Comparison of ENCODE assay signal across 9 cellular contexts in the genomic region with DNA sequence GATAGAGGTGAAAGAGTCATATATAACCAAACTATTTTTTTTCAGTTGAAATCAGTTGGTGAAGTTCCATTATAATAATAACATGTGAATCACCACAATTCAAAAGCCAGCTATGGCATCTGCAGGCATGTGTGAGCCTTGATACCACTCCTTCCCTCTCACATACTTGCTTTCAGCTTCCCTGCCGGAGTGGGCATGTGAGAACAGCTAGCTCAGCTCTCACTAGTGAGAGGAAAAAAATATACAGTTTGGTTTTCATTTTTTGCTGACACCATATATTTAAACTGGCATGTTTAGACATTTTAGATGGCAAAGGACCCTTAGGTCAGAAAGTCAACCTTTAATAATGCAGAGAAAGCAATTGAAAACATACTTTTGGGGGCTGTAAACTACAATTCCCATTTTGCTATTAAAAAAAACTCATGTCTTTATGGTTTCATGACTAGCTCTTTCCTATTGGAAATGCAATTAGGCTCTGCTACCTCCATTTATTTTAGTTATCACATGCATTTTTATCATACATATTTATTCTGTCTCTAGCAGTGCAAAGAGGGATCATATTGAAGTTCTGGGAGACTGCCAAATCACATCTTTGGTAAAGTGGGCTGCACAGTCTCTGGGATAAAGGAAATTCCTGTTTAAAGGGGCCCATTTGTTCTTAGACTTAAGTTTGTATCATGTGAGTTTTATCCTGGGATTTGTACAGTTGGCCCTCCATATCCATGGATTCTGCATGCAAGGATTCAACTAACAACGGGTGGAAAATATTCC. TPM values are rescaled to one million over a fixed set of nuclear protein-coding genes. Genes with fewer than 3 reads are reported as not detected.
A peak's percentile ranks its signal among the peaks of the same experiment; 100 is the strongest.
DNase-seq lines count a peak whose midpoint lies in the region; ATAC-seq, FAIRE-seq and TF ChIP-seq lines count a peak whose summit lies in the region.
"Had no signal": no experiment of that assay in that cellular context is flagged by ENCODE, and none has a peak within 500 bp of the region (broad histone marks: within the 10 kb centered on the region; RNA-seq: fewer than 3 reads in every experiment).

No MANE protein-coding gene starts in this region.

- TF ChIP-seq CTCF in cardiac fibroblast (IDR thresholded peaks at IDR 0.05; ENCODE audit: low read depth, low read length) = no peak
- no peak for TF ChIP-seq CTCF in HepG2 (CRISPR knock-in tag; IDR thresholded peaks at IDR 0.05)
- no peak for TF ChIP-seq CTCF in upper lobe of right lung (IDR thresholded peaks at IDR 0.05)

- no peaks in the 10 kb centered on the region for H3K79me2 ChIP-seq in HepG2 (ENCODE audit: insufficient read depth, low read length)

- in situ Hi-C loops in HepG2 (cut with HindIII; ENCODE audit: extremely low pct_ligation_motif_present, low pct_unique_long_range_greater_than_20kb) = no loop called here

- ATAC-seq in HepG2 (0 out of 3 replicates have a peak, but pooled peaks have one; percentile 15), upper lobe of right lung (peak; percentile 70)
- ATAC-seq: natural killer cell had no signal

- CTCF ChIA-PET in HepG2 (lab: Yijun Ruan, JAX; ENCODE audit: low intra/inter-chr PET ratio, low total read pairs) = no interaction called here

- POLR2A ChIA-PET in HepG2 (lab: Yijun Ruan, JAX) = interaction anchor here (0.8 to 2.6 kb wide), 8 partner anchors 11 to 149 kb away, joined by 3 to 23 read pairs (median 4); partner anchors contain the start of genes ASNSD1, OSGEPL1 and SLC40A1

- H3K27me3 ChIP-seq in MG63 (no peaks in the 10 kb centered on the region), HepG2 (ENCODE audit: control insufficient read depth in 1 of 2, insufficient read depth in 2 of 2, low read length in 2 of 2) (no peaks in the 10 kb centered on the region; a peak in 1 of 5 replicates), upper lobe of right lung (no peaks in the 10 kb centered on the region)
- H3K27me3 ChIP-seq: Peyer's patch had no signal

- WGBS in HepG2 (ENCODE audit: low lambda C conversion rate) = 77% methylated on average over 2 of the region's 2 CpGs

- no peak for FAIRE-seq in HepG2 (lab: Jason Lieb, UNC)

- DNase-seq in MG63 (peak; percentile 54), cardiac fibroblast (ENCODE audit: low read depth in 2 of 2) (peak; percentile 62 to 75), HepG2 (ENCODE audit: low spot score) (no peak), upper lobe of right lung (no peak), SIG-M5 treated with dmso at 0.1 percent for 504 hours (lab: John Stamatoyannopoulos, UW; ENCODE audit: unreplicated experiment) (no peak), NCI-H1048 (lab: John Stamatoyannopoulos, UW) (no peak)
- no peak for DNase-seq in stimulated activated naive CD4-positive, alpha-beta T cell (lab: John Stamatoyannopoulos, UW)
- DNase-seq: natural killer cell, Peyer's patch had no signal

- no peak for TF ChIP-seq RAD21 in HepG2 (CRISPR knock-in tag; IDR thresholded peaks at IDR 0.05)

- no peak for TF ChIP-seq EP300 in HepG2 (IDR thresholded peaks at IDR 0.05; ENCODE audit: low read depth in 2 of 2, low read length in 2 of 2)
- TF ChIP-seq EP300 in HepG2 (CRISPR knock-in tag; IDR thresholded peaks at IDR 0.05; ENCODE audit: borderline replicate concordance) = no peak

- H4K20me1 ChIP-seq in HepG2 (ENCODE audit: insufficient read depth, low read length) = no peaks in the 10 kb centered on the region

- intact Hi-C loops in HepG2 (cut with micrococcal nuclease; ENCODE audit: unreplicated experiment) (loop anchor here (2.0 to 5.0 kb wide), 2 partner anchors 33 to 92 kb away; partner anchors contain the start of gene SLC40A1), upper lobe of right lung (cut with DNase I) (no loop called here)

- H3K9ac ChIP-seq in HepG2 (ENCODE audit: insufficient read depth, low read depth, low read length) = no peak overlapping the region

- no peaks in the 10 kb centered on the region for H3K36me3 ChIP-seq in MG63
- no peaks in the 10 kb centered on the region for H3K36me3 ChIP-seq in HepG2 (replicated peaks in 1 of 2; ENCODE audit: control insufficient read depth in 1 of 2, insufficient read depth in 2 of 2, low read length in 2 of 2)
- no peaks in the 10 kb centered on the region for H3K36me3 ChIP-seq in upper lobe of right lung
- H3K36me3 ChIP-seq: Peyer's patch had no signal

- H3K27ac ChIP-seq in HepG2 (ENCODE audit: extremely low read length, insufficient read depth, low read length) = no peak overlapping the region
- peak overlapping the region; percentile 74 for H3K27ac ChIP-seq in upper lobe of right lung

- H3K4me2 ChIP-seq in HepG2 (ENCODE audit: low read depth, low read length) = no peak overlapping the region; the same call in 1 of the 2 replicates

- peaks cover 36% of the 10 kb centered on the region for H3K4me1 ChIP-seq in HepG2 (ENCODE audit: insufficient read depth, low read length)
- peaks cover 34% of the 10 kb centered on the region for H3K4me1 ChIP-seq in upper lobe of right lung
- H3K4me1 ChIP-seq: Peyer's patch had no signal

- H3K4me3 ChIP-seq in MG63 (no peak overlapping the region), cardiac fibroblast (replicated peaks in 1 of 2; ENCODE audit: low read depth in 2 of 2, low read length in 2 of 2) (no peak overlapping the region), HepG2 (replicated peaks in 1 of 3; ENCODE audit: insufficient read depth in 1 of 3, low read depth in 2 of 3, low read length in 3 of 3) (no peak overlapping the region; a peak in 1 of 6 replicates), upper lobe of right lung (peak overlapping the region; percentile 27)

- H2AFZ ChIP-seq in HepG2 (ENCODE audit: low read length) = no peak overlapping the region

- BruUV-seq in HepG2 (replicated peaks; lab: Mats Ljungman, UMichigan) = no TSS peak

- H3K9me3 ChIP-seq in MG63 (no peaks in the 10 kb centered on the region), HepG2 (ENCODE audit: low read length) (no peaks in the 10 kb centered on the region), upper lobe of right lung (no peaks in the 10 kb centered on the region)
- H3K9me3 ChIP-seq: Peyer's patch had no signal

- no peak for TF ChIP-seq POLR2A in HepG2 (IDR thresholded peaks at IDR 0.05; ENCODE audit: insufficient read depth in 1 of 2, low read depth in 2 of 2, low read length in 2 of 2)

TF ChIP-seq in HepG2, 621 proteins besides CTCF, POLR2A, EP300 and RAD21 (continues in another document):
- TF ChIP-seq ZKSCAN5 (CRISPR knock-in tag; IDR thresholded peaks at IDR 0.05) = no peak
- TF ChIP-seq MAFK (conservative IDR thresholded peaks at IDR 0.05 in 1 of 2, IDR thresholded peaks at IDR 0.05 in 1 of 2; ENCODE audit: low read length in 2 of 2) = peak; percentile 98 to 99
- TF ChIP-seq KMT2A (CRISPR knock-in tag; IDR thresholded peaks at IDR 0.05) = no peak

RNA-seq across cellular contexts. Expression of gene SLC40A1, which starts 33.2 kb away (rescaled TPM):
- total RNA-seq in MG63 (2014; rRNA removed; shearing (Covaris generic); ENCODE audit: low replicate concordance) = 0.13 TPM in 1 of 2 replicates, not detected in the other
- total RNA-seq in HepG2 (2016; rRNA removed; fragmentation: Illumina TruSeq; extraction: Trizol) = 10.6 and 19.2 TPM in 2 replicates
- 2.5 and 3.1 TPM in 2 replicates for total RNA-seq in HepG2 (2016; cell fraction: cytosol; rRNA removed; fragmentation: Illumina TruSeq; extraction: Trizol; ENCODE audit: low read depth)
- total RNA-seq in HepG2 (2016; cell fraction: insoluble cytoplasmic fraction; rRNA removed; fragmentation: Illumina TruSeq; extraction: Trizol) = 10.6 and 17.6 TPM in 2 replicates
- total RNA-seq in HepG2 (2016; cell fraction: membrane; rRNA removed; fragmentation: Illumina TruSeq; extraction: Trizol) = 20.1 and 24.4 TPM in 2 replicates
- 9.0 and 10.7 TPM in 2 replicates for total RNA-seq in HepG2 (2016; cell fraction: nucleus; rRNA removed; fragmentation: Illumina TruSeq; extraction: Trizol)
- 21.4 and 24.9 TPM in 2 replicates for polyA plus RNA-seq in HepG2 (2011; rRNA removed)
- polyA plus RNA-seq in HepG2 (2011; cell fraction: cytosol; rRNA removed) = 14.9 and 22.6 TPM in 2 replicates
- polyA plus RNA-seq in HepG2 (2011; cell fraction: nucleus; rRNA removed) = 12.3 and 12.6 TPM in 2 replicates
- 35.5 and 45.2 TPM in 2 replicates for polyA plus RNA-seq in HepG2 (2012)
- polyA plus RNA-seq in HepG2 (2016; cell fraction: cytosol; fragmentation: Illumina TruSeq; extraction: Trizol; ENCODE audit: low read depth) = 3.4 and 3.6 TPM in 2 replicates
- 19.5 and 21.2 TPM in 2 replicates for polyA plus RNA-seq in HepG2 (2016; cell fraction: insoluble cytoplasmic fraction; fragmentation: Illumina TruSeq; extraction: Trizol; ENCODE audit: low read depth)
- polyA plus RNA-seq in HepG2 (2016; cell fraction: membrane; fragmentation: Illumina TruSeq; extraction: Trizol; ENCODE audit: low read depth) = 19.1 and 22.9 TPM in 2 replicates
- polyA plus RNA-seq in HepG2 (2016; cell fraction: nucleus; fragmentation: Illumina TruSeq; extraction: Trizol; ENCODE audit: insufficient read depth, low read depth) = 12.8 and 14.3 TPM in 2 replicates
- polyA minus RNA-seq in HepG2 (2011; rRNA and poly(A)+ RNA removed; ENCODE audit: low replicate concordance) = 0.47 and 45.0 TPM in 2 replicates
- 26.4 and 29.2 TPM in 2 replicates for polyA minus RNA-seq in HepG2 (2011; cell fraction: cytosol; rRNA and poly(A)+ RNA removed)
- 33.1 and 37.5 TPM in 2 replicates for polyA minus RNA-seq in HepG2 (2011; cell fraction: nucleus; rRNA and poly(A)+ RNA removed)
- 169 TPM for total RNA-seq in upper lobe of right lung

RNA-seq across cellular contexts. Expression of gene ASNSD1, which starts 47.4 kb away (rescaled TPM):
- 49.5 and 151 TPM in 2 replicates for total RNA-seq in MG63 (2014; rRNA removed; shearing (Covaris generic); ENCODE audit: low replicate concordance)
- 96.6 and 166 TPM in 2 replicates for total RNA-seq in HepG2 (2016; rRNA removed; fragmentation: Illumina TruSeq; extraction: Trizol)
- total RNA-seq in HepG2 (2016; cell fraction: cytosol; rRNA removed; fragmentation: Illumina TruSeq; extraction: Trizol; ENCODE audit: low read depth) = 36.4 and 45.6 TPM in 2 replicates
- 99.9 and 166 TPM in 2 replicates for total RNA-seq in HepG2 (2016; cell fraction: insoluble cytoplasmic fraction; rRNA removed; fragmentation: Illumina TruSeq; extraction: Trizol)
- total RNA-seq in HepG2 (2016; cell fraction: membrane; rRNA removed; fragmentation: Illumina TruSeq; extraction: Trizol) = 85.2 and 99.8 TPM in 2 replicates
- 44.0 and 50.3 TPM in 2 replicates for total RNA-seq in HepG2 (2016; cell fraction: nucleus; rRNA removed; fragmentation: Illumina TruSeq; extraction: Trizol)
- 26.9 and 35.1 TPM in 2 replicates for polyA plus RNA-seq in HepG2 (2011; rRNA removed)
- polyA plus RNA-seq in HepG2 (2011; cell fraction: cytosol; rRNA removed) = 14.0 and 22.3 TPM in 2 replicates
- 9.7 and 13.3 TPM in 2 replicates for polyA plus RNA-seq in HepG2 (2011; cell fraction: nucleus; rRNA removed)
- polyA plus RNA-seq in HepG2 (2012) = 44.4 and 56.1 TPM in 2 replicates
- polyA plus RNA-seq in HepG2 (2016; cell fraction: cytosol; fragmentation: Illumina TruSeq; extraction: Trizol; ENCODE audit: low read depth) = 29.3 and 47.9 TPM in 2 replicates
- polyA plus RNA-seq in HepG2 (2016; cell fraction: insoluble cytoplasmic fraction; fragmentation: Illumina TruSeq; extraction: Trizol; ENCODE audit: low read depth) = 142 and 145 TPM in 2 replicates
- 58.2 and 68.6 TPM in 2 replicates for polyA plus RNA-seq in HepG2 (2016; cell fraction: membrane; fragmentation: Illumina TruSeq; extraction: Trizol; ENCODE audit: low read depth)
- polyA plus RNA-seq in HepG2 (2016; cell fraction: nucleus; fragmentation: Illumina TruSeq; extraction: Trizol; ENCODE audit: insufficient read depth, low read depth) = 60.3 and 61.7 TPM in 2 replicates
- polyA minus RNA-seq in HepG2 (2011; rRNA and poly(A)+ RNA removed; ENCODE audit: low replicate concordance) = 5.9 and 8.2 TPM in 2 replicates
- 58.7 and 64.4 TPM in 2 replicates for polyA minus RNA-seq in HepG2 (2011; cell fraction: cytosol; rRNA and poly(A)+ RNA removed)
- polyA minus RNA-seq in HepG2 (2011; cell fraction: nucleus; rRNA and poly(A)+ RNA removed) = 32.3 and 35.6 TPM in 2 replicates
- total RNA-seq in upper lobe of right lung = 32.3 TPM

Comparison
In these comparisons a context has a peak if more than half of its experiments do, and no peak if none do; other contexts are left out.
1. DNase-seq: peak in MG63 (single experiment) and cardiac fibroblast (2 of 2); none in HepG2 (single experiment), upper lobe of right lung (single experiment), SIG-M5 treated with dmso at 0.1 percent for 504 hours (single experiment), stimulated activated naive CD4-positive, alpha-beta T cell (0 of 6) and NCI-H1048 (single experiment).